Comparison of ENCODE assay signal across 17 cellular contexts in the genomic region with DNA sequence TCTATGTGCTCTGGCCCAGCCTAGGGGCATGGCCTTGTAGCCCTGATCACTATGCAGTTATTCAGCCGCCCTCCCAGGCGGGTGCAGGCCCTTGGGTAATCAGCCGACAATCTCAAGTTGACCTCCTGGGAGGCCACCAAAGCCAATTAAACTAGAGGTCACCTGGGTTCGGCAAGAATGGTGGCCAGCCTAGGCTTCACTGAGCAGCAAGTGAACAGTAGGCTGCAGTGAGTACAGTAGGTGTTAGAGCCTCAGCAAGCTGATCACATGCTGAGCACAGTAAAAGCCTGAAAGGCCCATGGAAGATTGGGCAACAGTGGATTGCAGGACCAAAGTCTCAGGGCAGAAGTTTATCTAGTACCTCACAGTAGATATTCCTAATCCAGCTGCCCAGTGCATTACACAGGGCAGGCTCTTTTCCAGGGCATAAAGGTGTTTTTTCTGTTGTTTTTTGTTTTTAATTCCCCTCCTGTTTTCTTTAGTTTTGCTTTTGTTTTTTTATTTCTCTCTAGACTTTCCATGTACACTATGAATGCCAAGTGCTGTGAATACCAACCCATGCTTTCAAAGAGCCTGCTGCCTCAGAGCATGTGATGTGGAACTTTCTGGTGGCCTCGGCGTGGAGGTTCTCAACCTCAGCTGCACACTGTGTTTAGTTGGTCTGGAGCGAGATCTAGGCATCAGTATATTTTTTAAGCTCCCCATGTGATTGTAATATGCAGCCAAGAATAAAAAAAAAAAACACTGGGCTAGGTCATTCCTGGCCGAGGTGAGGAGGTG. TPM values are rescaled to one million over a fixed set of nuclear protein-coding genes. Genes with fewer than 3 reads are reported as not detected.
DNase-seq lines count a peak whose midpoint lies in the region; ATAC-seq and TF ChIP-seq lines count a peak whose summit lies in the region.
"Had no signal": no experiment of that assay in that cellular context is flagged by ENCODE, and none has a peak within 500 bp of the region (broad histone marks: within the 10 kb centered on the region; RNA-seq: fewer than 3 reads in every experiment).

No MANE protein-coding gene starts in this region.

- H3K9me3 ChIP-seq in CD8-positive, alpha-beta T cell (ENCODE audit: low read length): no peaks in the 10 kb centered on the region
- H3K9me3 ChIP-seq: body of pancreas, ovary, stomach had no signal

- TF ChIP-seq CTCF in foreskin keratinocyte (conservative IDR thresholded peaks at IDR 0.05): no peak
- TF ChIP-seq CTCF in nephron progenitor cell (IDR thresholded peaks at IDR 0.05): no peak
- no peak for TF ChIP-seq CTCF in CD8-positive, alpha-beta T cell (IDR thresholded peaks at IDR 0.05)

- H3K4me3 Mint-ChIP-seq in nephron progenitor cell: no peak overlapping the region
- no peak overlapping the region for H3K4me3 Mint-ChIP-seq in CD8-positive, alpha-beta T cell
- H3K4me3 Mint-ChIP-seq: T-cell had no signal

- H3K27ac Mint-ChIP-seq in nephron progenitor cell: no peak overlapping the region
- H3K27ac Mint-ChIP-seq in CD8-positive, alpha-beta T cell: no peak overlapping the region
- H3K27ac Mint-ChIP-seq: T-cell had no signal

- no peaks in the 10 kb centered on the region for H3K36me3 Mint-ChIP-seq in nephron progenitor cell (ENCODE audit: low read depth)
- no peaks in the 10 kb centered on the region for H3K36me3 Mint-ChIP-seq in CD8-positive, alpha-beta T cell
- H3K36me3 Mint-ChIP-seq: T-cell had no signal

- intact Hi-C loops in CD8-positive, alpha-beta T cell (cut with DNase I, micrococcal nuclease): loop anchor here in 1 of 2 experiments (10.0 kb wide), 1 partner anchor 118 kb away; no protein-coding TSS in a partner anchor

- DNase-seq in HuH-7 (ENCODE audit: low spot score) (peak; percentile 60), SKM-1 (lab: John Stamatoyannopoulos, UW; ENCODE audit: unreplicated experiment) (peak; percentile 12), foreskin keratinocyte (no peak), nephron progenitor cell (peak; percentile 9), NCI-H526 treated with DMSO at 0.1 percent for 48 hours (lab: John Stamatoyannopoulos, UW) (no peak), GM19240 (ENCODE audit: insufficient read length, low spot score) (no peak)
- DNase-seq in CD8-positive, alpha-beta T cell: no peak
- DNase-seq: activated CD4-positive, CD25-positive, alpha-beta regulatory T cell; activated naive CD4-positive, alpha-beta T cell treated with Interleukin-2 at 50 U/mL for 16 hours; body of pancreas; IMR-90; NCI-H446; OCI-M1; stomach; T-cell had no signal

- peaks cover 19% of the 10 kb centered on the region for H3K9me3 Mint-ChIP-seq in nephron progenitor cell
- no peaks in the 10 kb centered on the region for H3K9me3 Mint-ChIP-seq in CD8-positive, alpha-beta T cell
- H3K9me3 Mint-ChIP-seq: T-cell had no signal

- POLR2A ChIA-PET in CD8-positive, alpha-beta T cell (lab: Charles Lee): no interaction called here

- peak overlapping the region; percentile 8 for H3K27ac ChIP-seq in foreskin keratinocyte
- no peak overlapping the region for H3K27ac ChIP-seq in CD8-positive, alpha-beta T cell (ENCODE audit: low read depth, low read length)
- H3K27ac ChIP-seq: body of pancreas, ovary had no signal

- H3K36me3 ChIP-seq in CD8-positive, alpha-beta T cell (ENCODE audit: insufficient read depth, low read length): no peaks in the 10 kb centered on the region
- H3K36me3 ChIP-seq: ovary, stomach had no signal

- CTCF ChIA-PET in CD8-positive, alpha-beta T cell (lab: Charles Lee): interaction anchor here (1.3 kb wide), 1 partner anchor 117 kb away, joined by 4 read pairs; no protein-coding TSS in a partner anchor

- H3K4me3 ChIP-seq in CD8-positive, alpha-beta T cell (ENCODE audit: low read depth, low read length): no peak overlapping the region
- H3K4me3 ChIP-seq: body of pancreas, ovary, stomach had no signal

- ATAC-seq in foreskin keratinocyte (no peak), HG03025 (IDR thresholded peaks at IDR 0.05; ENCODE audit: low FRiP score, unreplicated experiment) (no peak)
- ATAC-seq in CD8-positive, alpha-beta T cell: no peak
- ATAC-seq: body of pancreas, T-cell had no signal

- H3K27me3 Mint-ChIP-seq in nephron progenitor cell (ENCODE audit: low read depth, poor library complexity): peaks cover 40% of the 10 kb centered on the region
- peaks cover 2% of the 10 kb centered on the region for H3K27me3 Mint-ChIP-seq in CD8-positive, alpha-beta T cell (ENCODE audit: low read depth)

- H3K4me1 Mint-ChIP-seq in nephron progenitor cell: peaks cover 45% of the 10 kb centered on the region
- no peaks in the 10 kb centered on the region for H3K4me1 Mint-ChIP-seq in CD8-positive, alpha-beta T cell (ENCODE audit: low read depth)
- H3K4me1 Mint-ChIP-seq: T-cell had no signal

- no peaks in the 10 kb centered on the region for H3K27me3 ChIP-seq in foreskin keratinocyte
- no peaks in the 10 kb centered on the region for H3K27me3 ChIP-seq in CD8-positive, alpha-beta T cell (ENCODE audit: insufficient read depth, low read length)
- H3K27me3 ChIP-seq: body of pancreas, ovary, stomach had no signal

- peaks cover 32% of the 10 kb centered on the region for H3K4me1 ChIP-seq in foreskin keratinocyte
- H3K4me1 ChIP-seq in CD8-positive, alpha-beta T cell (ENCODE audit: insufficient read depth, low read length): no peaks in the 10 kb centered on the region
- H3K4me1 ChIP-seq: body of pancreas had no signal

RNA-seq across cellular contexts. Expression of a gene that starts 55.9 kb away (rescaled TPM):
- 51.2 and 62.0 TPM in 2 replicates for total RNA-seq in foreskin keratinocyte
- 13.1 and 17.6 TPM in 2 replicates for polyA plus RNA-seq in foreskin keratinocyte
- 10 to 100 TPM; 76.4 to 88.2 TPM for total RNA-seq in CD8-positive, alpha-beta T cell

Comparison
In these comparisons a context has a peak if more than half of its experiments do, and no peak if none do; other contexts are left out.
1. DNase-seq: peak in HuH-7 (single experiment), SKM-1 (single experiment) and nephron progenitor cell (single experiment); none in foreskin keratinocyte (0 of 2), NCI-H526 treated with DMSO at 0.1 percent for 48 hours (single experiment), CD8-positive, alpha-beta T cell (0 of 7) and GM19240 (single experiment).